17 cellular contexts compared by ENCODE assay signal in the genomic region with DNA sequence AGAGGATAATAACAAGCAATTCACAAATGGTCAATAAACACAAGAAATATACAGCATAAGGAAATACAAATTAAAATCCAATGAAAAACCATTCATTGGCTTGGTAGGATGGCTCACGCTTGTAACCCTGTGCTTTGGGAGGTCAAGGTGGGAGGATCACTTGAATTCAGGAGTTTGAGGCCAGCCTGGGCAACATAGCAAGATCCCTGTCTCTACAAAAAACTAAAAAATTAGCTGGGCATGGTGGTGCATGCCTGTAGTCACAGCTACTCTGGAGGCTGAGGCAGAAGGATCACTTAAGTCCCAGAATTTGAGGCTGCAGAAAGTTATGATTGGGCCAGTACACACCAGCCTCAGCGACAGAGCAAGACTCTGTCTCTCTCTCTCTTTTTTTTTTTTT.
"Had no signal": no experiment of that assay in that cellular context is flagged by ENCODE, and none has a peak within 500 bp of the region (broad histone marks: within the 10 kb centered on the region; RNA-seq: fewer than 3 reads in every experiment).

No MANE protein-coding gene starts in this region.

- H3K9ac ChIP-seq: neural progenitor cell had no signal

- H3K4me3 Mint-ChIP-seq: activated B cell treated with CpG ODN at 0.5 μM for 24 hours; activated CD4-positive, alpha-beta memory T cell treated with anti-CD3 and anti-CD28 coated beads for 36 hours; activated naive CD4-positive, alpha-beta T cell treated with anti-CD3 and anti-CD28 coated beads for 36 hours; activated T-cell treated with anti-CD3 and anti-CD28 coated beads, Interleukin-2, amount 50 U/mL, for 4 hours; brain; naive thymus-derived CD4-positive, alpha-beta T cell; neural progenitor cell; stimulated activated effector memory CD8-positive, alpha-beta T cell treated with anti-CD3 and anti-CD28 coated beads, Interleukin-12 subunit alpha, Interleukin-12 subunit beta, amount 100 ng/mL, for 72 hours had no signal

- H3K27me3 Mint-ChIP-seq: activated CD4-positive, alpha-beta memory T cell treated with anti-CD3 and anti-CD28 coated beads for 36 hours had no signal

- ATAC-seq: activated T-cell treated with anti-CD3 and anti-CD28 coated beads, Interleukin-2, amount 50 U/mL, for 4 hours; heart left ventricle; left ventricle myocardium superior; naive thymus-derived CD4-positive, alpha-beta T cell; sciatic nerve; stimulated activated effector memory CD8-positive, alpha-beta T cell treated with anti-CD3 and anti-CD28 coated beads, Interleukin-12 subunit alpha, Interleukin-12 subunit beta, amount 100 ng/mL, for 72 hours had no signal

- H3K27me3 ChIP-seq: gastrocnemius medialis, heart left ventricle, neural progenitor cell, testis, upper lobe of right lung had no signal

- H3K4me1 ChIP-seq: heart left ventricle, neural progenitor cell, testis, upper lobe of right lung had no signal

- DNase-seq: activated B cell treated with CpG ODN at 0.5 μM for 24 hours; activated CD4-positive, alpha-beta memory T cell treated with anti-CD3 and anti-CD28 coated beads for 36 hours; activated CD4-positive, alpha-beta T cell treated with anti-CD3 and anti-CD28 coated beads for 4 hours; activated naive CD4-positive, alpha-beta T cell treated with anti-CD3 and anti-CD28 coated beads for 36 hours; activated T-cell treated with anti-CD3 and anti-CD28 coated beads, Interleukin-2, amount 50 U/mL, for 4 hours; gastrocnemius medialis; heart left ventricle; left ventricle myocardium superior; naive thymus-derived CD4-positive, alpha-beta T cell; stimulated activated CD4-positive, alpha-beta T cell treated with anti-CD3 and anti-CD28 coated beads, Interleukin-4, amount 100 ng/mL, for 24 hours; testis; upper lobe of right lung had no signal

- H3K9me3 ChIP-seq: gastrocnemius medialis, heart left ventricle, testis, upper lobe of right lung had no signal

- H3K4me3 ChIP-seq: coronary artery, gastrocnemius medialis, heart left ventricle, neural progenitor cell, testis, upper lobe of right lung had no signal

- H3K27ac ChIP-seq: coronary artery, heart left ventricle, neural progenitor cell, testis had no signal

- H3K4me2 ChIP-seq: neural progenitor cell had no signal

- H3K4me1 Mint-ChIP-seq: activated B cell treated with CpG ODN at 0.5 μM for 24 hours; brain; naive thymus-derived CD4-positive, alpha-beta T cell; stimulated activated effector memory CD8-positive, alpha-beta T cell treated with anti-CD3 and anti-CD28 coated beads, Interleukin-12 subunit alpha, Interleukin-12 subunit beta, amount 100 ng/mL, for 72 hours had no signal

- H3K27ac Mint-ChIP-seq: activated B cell treated with CpG ODN at 0.5 μM for 24 hours; activated CD4-positive, alpha-beta memory T cell treated with anti-CD3 and anti-CD28 coated beads for 36 hours; activated naive CD4-positive, alpha-beta T cell treated with anti-CD3 and anti-CD28 coated beads for 36 hours; brain; naive thymus-derived CD4-positive, alpha-beta T cell; neural progenitor cell; stimulated activated effector memory CD8-positive, alpha-beta T cell treated with anti-CD3 and anti-CD28 coated beads, Interleukin-12 subunit alpha, Interleukin-12 subunit beta, amount 100 ng/mL, for 72 hours had no signal

- H3K36me3 Mint-ChIP-seq: activated CD4-positive, alpha-beta memory T cell treated with anti-CD3 and anti-CD28 coated beads for 36 hours; brain; naive thymus-derived CD4-positive, alpha-beta T cell; neural progenitor cell; stimulated activated effector memory CD8-positive, alpha-beta T cell treated with anti-CD3 and anti-CD28 coated beads, Interleukin-12 subunit alpha, Interleukin-12 subunit beta, amount 100 ng/mL, for 72 hours had no signal

- H2AFZ ChIP-seq: neural progenitor cell had no signal

- H3K36me3 ChIP-seq: gastrocnemius medialis, heart left ventricle, neural progenitor cell, upper lobe of right lung had no signal
